15 cellular contexts compared by ENCODE assay signal in the genomic region with DNA sequence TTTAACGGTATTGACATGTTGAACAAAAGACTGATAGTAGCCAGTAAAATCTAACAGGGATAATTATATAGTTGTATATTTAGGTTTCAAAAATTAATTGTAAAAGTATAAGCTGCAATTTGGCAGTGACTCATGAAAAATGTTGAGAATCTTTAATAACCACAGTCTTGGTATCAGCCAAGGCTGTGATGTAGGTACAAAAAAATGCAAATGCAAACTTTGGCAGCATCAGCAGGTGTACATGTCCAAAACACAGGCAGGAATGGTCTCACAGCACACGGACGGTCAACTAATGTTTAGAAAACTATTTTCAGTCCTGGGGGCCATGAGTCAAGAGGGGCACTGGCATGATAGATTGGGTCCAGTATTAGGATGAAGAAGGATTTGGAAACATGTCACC.
"Had no signal": no experiment of that assay in that cellular context is flagged by ENCODE, and none has a peak within 500 bp of the region (broad histone marks: within the 10 kb centered on the region; RNA-seq: fewer than 3 reads in every experiment).

No MANE protein-coding gene starts in this region.

- H3K4me1 ChIP-seq: ascending aorta, prostate gland, right lobe of liver had no signal

- H3K4me3 ChIP-seq: ascending aorta, prostate gland, right lobe of liver had no signal

- H3K27ac ChIP-seq: ascending aorta, prostate gland, right lobe of liver had no signal

- H3K9me3 ChIP-seq: ascending aorta, prostate gland, right lobe of liver had no signal

- ATAC-seq: activated T-cell treated with anti-CD3 and anti-CD28 coated beads, Interleukin-2, amount 50 U/mL, for 4 hours; effector memory CD8-positive, alpha-beta T cell; left lobe of liver; natural killer cell treated with Interleukin-12 subunit alpha and Interleukin-12 subunit beta and Interleukin-15 and Interleukin-18, amount 100 ng/mL, for 72 hours; right lobe of liver had no signal

- H3K36me3 ChIP-seq: ascending aorta, prostate gland, right lobe of liver had no signal

- H3K27me3 ChIP-seq: ascending aorta, right lobe of liver had no signal

- DNase-seq: activated CD4-positive, alpha-beta T cell treated with anti-CD3 and anti-CD28 coated beads, Interleukin-2, amount 50 U/mL, for 48 hours; activated CD4-positive, CD25-positive, alpha-beta regulatory T cell treated with anti-CD3 and anti-CD28 coated beads, Interleukin-2, amount 50 U/mL, for 72 hours; activated gamma-delta T cell; activated naive CD8-positive, alpha-beta T cell treated with anti-CD3 and anti-CD28 coated beads for 36 hours; activated T-cell treated with anti-CD3 and anti-CD28 coated beads, Interleukin-2, amount 50 U/mL, for 4 hours; effector memory CD8-positive, alpha-beta T cell; head of caudate nucleus; nucleus accumbens; right lobe of liver; stimulated activated CD4-positive, alpha-beta T cell treated with anti-CD3 and anti-CD28 coated beads, Interleukin-2, amount 100 ng/mL, for 48 hours; SW 1271 had no signal
